In the genomic region with DNA sequence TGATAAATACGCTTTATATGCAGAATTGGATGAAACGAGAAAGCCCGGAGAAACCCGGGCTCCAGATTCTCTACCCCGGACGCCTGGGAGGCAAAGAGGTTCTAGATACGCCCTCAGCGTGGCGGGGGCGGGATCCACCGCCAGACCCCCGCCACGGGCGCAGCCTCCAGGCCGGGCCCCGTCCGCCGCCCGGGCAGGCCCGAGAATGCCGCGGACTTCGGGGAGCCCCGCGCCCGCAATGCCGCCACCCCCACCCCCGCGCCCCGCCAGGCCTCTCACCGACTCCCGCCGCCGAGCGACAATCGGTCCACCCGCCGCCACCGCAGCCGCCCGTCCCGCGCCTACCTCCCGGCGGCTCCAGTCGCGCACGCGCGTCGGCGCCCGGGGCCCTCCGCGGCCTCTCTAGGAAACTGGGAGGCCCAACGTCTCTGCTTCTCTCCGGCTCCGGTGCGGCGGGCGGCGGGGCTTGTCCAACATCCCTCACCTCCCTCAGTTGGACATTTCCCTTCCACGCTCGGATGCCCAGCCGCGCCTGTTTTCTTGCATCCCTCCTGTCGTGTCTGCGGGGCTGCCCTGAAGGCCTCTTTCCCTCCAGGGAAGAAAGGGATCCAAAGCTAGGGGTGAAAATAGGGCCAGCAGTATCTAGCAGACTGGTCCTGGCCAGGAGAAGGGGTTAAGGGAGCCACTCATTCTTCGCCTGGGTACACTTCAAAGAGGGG, we compare ENCODE assay signal across 8 cellular contexts. TPM values are rescaled to one million over a fixed set of nuclear protein-coding genes. Genes with fewer than 3 reads are reported as not detected.
DNase-seq lines count a peak whose midpoint lies in the region; ATAC-seq and TF ChIP-seq lines count a peak whose summit lies in the region.

A gene (minus strand): TSS at position 359 of the 719 bp plus-strand sequence. CDS start 22,121 bp downstream, outside the sequence.

- peak; percentile 38 for DNase-seq in AG09319 (ENCODE audit: extremely low read depth, low read depth)
- peak; percentile 87 for DNase-seq in NCI-H69 (lab: John Stamatoyannopoulos, UW)
- DNase-seq in activated CD4-positive, alpha-beta T cell treated with anti-CD3 and anti-CD28 coated beads, Interleukin-2, amount 50 U/mL, for 24 hours (ENCODE audit: low read depth in 1 of 2, low spot score in 1 of 2): peak; percentile 52 to 64
- peak; percentile 85 for DNase-seq in dermis blood vessel endothelial cell
- DNase-seq in right lobe of liver: peak; percentile 84 to 88 (median 87)
- DNase-seq in stimulated activated CD4-positive, alpha-beta T cell treated with anti-CD3 and anti-CD28 coated beads, Interleukin-4, amount 100 ng/mL, for 1 hour: peak; percentile 79

- ATAC-seq in GM19025 (IDR thresholded peaks at IDR 0.05; ENCODE audit: low read depth, unreplicated experiment) (peak; percentile 88), HG03342 (IDR thresholded peaks at IDR 0.05; ENCODE audit: unreplicated experiment) (peak; percentile 83), right lobe of liver (peak; percentile 98 to 99 (median 99))

- no peaks in the 10 kb centered on the region for H3K36me3 ChIP-seq in right lobe of liver

- TF ChIP-seq POLR2A in right lobe of liver (IDR thresholded peaks at IDR 0.05): peak; percentile 56

- no peaks in the 10 kb centered on the region for H3K9me3 ChIP-seq in right lobe of liver

- peaks cover 0 to 7% (median 2%) of the 10 kb centered on the region in 4 donors for H3K4me1 ChIP-seq in right lobe of liver

- peak within 1 kb of the TSS; percentile 48 to 70 (median 65) for H3K27ac ChIP-seq in right lobe of liver

- intact Hi-C loops in right lobe of liver (cut with DNase I): no loop called here

- no peak for TF ChIP-seq CTCF in AG09319 (IDR thresholded peaks at IDR 0.05; ENCODE audit: low read depth, low read length)
- no peak for TF ChIP-seq CTCF in right lobe of liver (IDR thresholded peaks at IDR 0.05)

- no peaks in the 10 kb centered on the region for H3K27me3 ChIP-seq in right lobe of liver

- 1% methylated on average over 17 of the region's 69 CpGs for whole genome bisulfite sequencing in right lobe of liver (ENCODE audit: insufficient coverage, low coverage, low lambda C conversion rate, missing lambda C conversion rate)

- peak within 1 kb of the TSS; percentile 66 to 77 (median 70) for H3K4me3 ChIP-seq in right lobe of liver

RNA-seq across cellular contexts. Expression of the gene that starts here (rescaled TPM):
- total RNA-seq in dermis blood vessel endothelial cell (9.2 and 10.6 TPM in 2 replicates), right lobe of liver (10 to 100 TPM in 1 of 6 experiments, 1 to 10 TPM in 5; 3.2 to 10.1 (median 8.9) TPM)

Comparison
In these comparisons a context has a peak if more than half of its experiments do, and no peak if none do; other contexts are left out.
1. Peak in every context shown above with its lines: DNase-seq, ATAC-seq, H3K4me3 ChIP-seq and H3K27ac ChIP-seq.